10 cellular contexts compared by ENCODE assay signal in genomic region chr17:73642659-73643011, GRCh38. TPM values are rescaled to one million over a fixed set of nuclear protein-coding genes. Genes with fewer than 3 reads are reported as not detected.
DNase-seq lines count a peak whose midpoint lies in the region; ATAC-seq and TF ChIP-seq lines count a peak whose summit lies in the region.
"Had no signal": no experiment of that assay in that cellular context is flagged by ENCODE, and none has a peak within 500 bp of the region (broad histone marks: within the 10 kb centered on the region; RNA-seq: fewer than 3 reads in every experiment).

No MANE protein-coding gene starts in this region.

- H3K27me3 Mint-ChIP-seq in brain: peaks cover 15% of the 10 kb centered on the region

- no peak for TF ChIP-seq CTCF in cardiac muscle cell (IDR thresholded peaks at IDR 0.05; ENCODE audit: low read depth, low read length)
- TF ChIP-seq CTCF in brain (conservative IDR thresholded peaks at IDR 0.05): no peak
- TF ChIP-seq CTCF in transverse colon (IDR thresholded peaks at IDR 0.05): no peak
- TF ChIP-seq CTCF in thyroid gland (IDR thresholded peaks at IDR 0.05): no peak

- H3K27ac Mint-ChIP-seq in brain: peak overlapping the region; percentile 56 to 95 (median 83)

- H3K9me3 Mint-ChIP-seq in brain: peaks cover 0 to 4% (median 0%) of the 10 kb centered on the region in 5 experiments

- H3K4me1 Mint-ChIP-seq in brain: peaks cover 78% of the 10 kb centered on the region

- peak overlapping the region; percentile 82 for H3K27ac ChIP-seq in cardiac muscle cell
- H3K27ac ChIP-seq in transverse colon: no peak overlapping the region
- no peak overlapping the region for H3K27ac ChIP-seq in thyroid gland

- H3K36me3 ChIP-seq in cardiac muscle cell (no peaks in the 10 kb centered on the region), transverse colon (no peaks in the 10 kb centered on the region), thyroid gland (no peaks in the 10 kb centered on the region)

- H3K4me3 Mint-ChIP-seq in brain: peak overlapping the region; percentile 90 to 96 (median 91)

- intact Hi-C loops in left cardiac atrium (cut with DNase I): loop anchor here in 1 of 2 donors (5.0 kb wide), 1 partner anchor 210 kb away; no protein-coding TSS in a partner anchor
- intact Hi-C loops in transverse colon (cut with DNase I; ENCODE audit: low total_unique reads): no loop called here
- intact Hi-C loops in thyroid gland (cut with DNase I): no loop called here

- H3K27me3 ChIP-seq in cardiac muscle cell (no peaks in the 10 kb centered on the region), mononuclear cell (ENCODE audit: insufficient read depth, low read length) (peaks cover 31% of the 10 kb centered on the region), transverse colon (peaks cover 63% of the 10 kb centered on the region), thyroid gland (no peaks in the 10 kb centered on the region)

- WGBS in transverse colon (ENCODE audit: low coverage in 1 of 2), 2 donors: 30 to 32% methylated on average over 9 to 12 of the region's 12 CpGs
- WGBS in thyroid gland, 2 donors: 21 to 32% methylated on average over 10 to 12 of the region's 12 CpGs

- H3K36me3 Mint-ChIP-seq in brain: peaks cover 2% of the 10 kb centered on the region

- TF ChIP-seq POLR2A in transverse colon (IDR thresholded peaks at IDR 0.05) (no peak), thyroid gland (IDR thresholded peaks at IDR 0.05) (no peak)

- H3K4me3 ChIP-seq in cardiac muscle cell (peak overlapping the region; percentile 80), mononuclear cell (ENCODE audit: low read length) (peak overlapping the region; percentile 42), transverse colon (peak overlapping the region in 3 of 4 donors; percentile 38 to 59 (median 51)), thyroid gland (replicated peaks in 1 of 3) (peak overlapping the region in 1 of 3 donors; percentile 46)

- H3K4me1 ChIP-seq in cardiac muscle cell (ENCODE audit: low read depth) (peaks cover 27% of the 10 kb centered on the region), mononuclear cell (ENCODE audit: insufficient read depth, low read length) (peaks cover 16% of the 10 kb centered on the region), transverse colon (peaks cover 11 to 39% (median 30%) of the 10 kb centered on the region in 4 donors), thyroid gland (peaks cover 9 to 17% of the 10 kb centered on the region in 2 donors)

- no peak for TF ChIP-seq EP300 in transverse colon (IDR thresholded peaks at IDR 0.05; ENCODE audit: low read depth)

- ATAC-seq in left cardiac atrium (no peak), HG03139 (IDR thresholded peaks at IDR 0.05; ENCODE audit: unreplicated experiment) (no peak)

- DNase-seq in cardiac muscle cell (ENCODE audit: low read depth in 1 of 2, low spot score in 1 of 2) (no peak), left cardiac atrium (no peak), transverse colon (no peak), A172 (ENCODE audit: low spot score) (no peak), thyroid gland (no peak)
- DNase-seq: NCI-H187 treated with DMSO at 0.1 percent for 48 hours had no signal

- H3K9me3 ChIP-seq in cardiac muscle cell (ENCODE audit: low read depth) (no peaks in the 10 kb centered on the region), mononuclear cell (ENCODE audit: low read depth, low read length) (no peaks in the 10 kb centered on the region), transverse colon (no peaks in the 10 kb centered on the region), thyroid gland (no peaks in the 10 kb centered on the region)

- in situ Hi-C loops in transverse colon (cut with MboI; ENCODE audit: low pct_ligation_motif_present in 1 of 4, low pct_unique_long_range_greater_than_20kb in 1 of 4, low sequenced_read_pairs in 3 of 4): no loop called here

RNA-seq across cellular contexts. Expression of gene SDK2, which starts 1.6 kb away (rescaled TPM):
- total RNA-seq in cardiac muscle cell (36.8 and 46.8 TPM in 2 replicates), left cardiac atrium (1 to 10 TPM in 1 of 2 donors, under 1 TPM in 1; 0.94 to 2.1 TPM), mononuclear cell (2.0 TPM), transverse colon (1 to 10 TPM; 2.6 to 9.8 (median 3.4) TPM), thyroid gland (1 to 10 TPM; 1.5 to 7.0 (median 3.7) TPM)
- polyA plus RNA-seq in cardiac muscle cell (11.8 and 14.2 TPM in 2 replicates), brain (ENCODE audit: insufficient read depth, low read depth, low replicate concordance) (11.0 TPM)
- total RNA-seq in A172 (2014; rRNA removed; shearing (Covaris generic)): 0.31 and 0.69 TPM in 2 replicates
- total RNA-seq: endothelial cell of umbilical vein had no signal
- polyA plus RNA-seq: endothelial cell of umbilical vein had no signal
